In genomic region chr5:175170899-175171298, GRCh38 we compare ENCODE assay signal across 40 cellular contexts.
"Had no signal": no experiment of that assay in that cellular context is flagged by ENCODE, and none has a peak within 500 bp of the region (broad histone marks: within the 10 kb centered on the region; RNA-seq: fewer than 3 reads in every experiment).

No MANE protein-coding gene starts in this region.

- H3K27ac Mint-ChIP-seq: activated naive CD4-positive, alpha-beta T cell treated with anti-CD3 and anti-CD28 coated beads for 36 hours; activated naive CD4-positive, alpha-beta T cell treated with anti-CD3 and anti-CD28 coated beads, Interleukin-2, amount 10 ng/mL, durations not matched to agents 7 days and 5 days; activated naive CD4-positive, alpha-beta T cell treated with anti-CD3 and anti-CD28 coated beads, Interleukin-2, amount 50 U/mL, for 24 hours; activated naive CD4-positive, alpha-beta T cell treated with anti-CD3 and anti-CD28 coated beads, Interleukin-2, amount 50 U/mL, for 72 hours; activated naive CD8-positive, alpha-beta T cell; activated naive CD8-positive, alpha-beta T cell treated with anti-CD3 and anti-CD28 coated beads for 36 hours; activated naive CD8-positive, alpha-beta T cell treated with anti-CD3 and anti-CD28 coated beads, Interleukin-2, amount 10 ng/mL, durations not matched to agents 7 days and 5 days; activated naive CD8-positive, alpha-beta T cell treated with anti-CD3 and anti-CD28 coated beads, Interleukin-2, amount 50 U/mL, for 24 hours; activated T-cell treated with anti-CD3 and anti-CD28 coated beads, Interleukin-2, amount 50 U/mL, for 24 hours; activated T-cell treated with anti-CD3 and anti-CD28 coated beads, Interleukin-2, amount 50 U/mL, for 72 hours; activated T-helper 1 cell treated with anti-CD3 and anti-CD28 coated beads, Interleukin-12 subunit alpha, Interleukin-12 subunit beta, Interleukin-2, Interleukin-4 antibody, amounts not matched to agents 30 ng/mL and 10 ng/mL and 1 ng/mL, durations not matched to agents 14 hours and 24 hours and 36 hours; activated T-helper 17 cell treated with anti-CD3 and anti-CD28 coated beads, Interleukin-2, amount 50 U/mL, for 72 hours; activated T-helper 2 cell treated with anti-CD3 and anti-CD28 coated beads, Interferon-gamma antibody, Interleukin-2, Interleukin-4, amounts not matched to agents 10 μg/mL and 5 μg/mL and 100 μg/mL, durations not matched to agents 14 hours and 24 hours and 36 hours had no signal

- H3K4me1 ChIP-seq: adrenal gland, ascending aorta, body of pancreas, breast epithelium had no signal

- H3K27ac ChIP-seq: adrenal gland, ascending aorta, body of pancreas, brain microvascular endothelial cell, breast epithelium, cardiac muscle cell had no signal

- ATAC-seq: activated naive CD4-positive, alpha-beta T cell treated with anti-CD3 and anti-CD28 coated beads, Interleukin-2, amount 50 U/mL, for 72 hours; activated naive CD8-positive, alpha-beta T cell treated with anti-CD3 and anti-CD28 coated beads, Interleukin-2, amount 50 U/mL, for 24 hours; activated T-cell treated with anti-CD3 and anti-CD28 coated beads, Interleukin-2, amount 50 U/mL, for 4 hours; activated T-cell treated with anti-CD3 and anti-CD28 coated beads, Interleukin-2, amount 50 U/mL, for 72 hours; activated T-helper 17 cell treated with anti-CD3 and anti-CD28 coated beads, Interleukin-2, amount 50 U/mL, for 72 hours; body of pancreas had no signal

- H3K4me3 ChIP-seq: adrenal gland, ascending aorta, body of pancreas, breast epithelium, cardiac muscle cell had no signal

- H3K27me3 ChIP-seq: adrenal gland, ascending aorta, body of pancreas, brain microvascular endothelial cell, breast epithelium, cardiac muscle cell had no signal

- DNase-seq: activated effector memory CD4-positive, alpha-beta T cell treated with anti-CD3 and anti-CD28 coated beads, Interleukin-2, amount 50 U/mL, for 16 hours; activated effector memory CD4-positive, alpha-beta T cell treated with Interleukin-2 at 50 U/mL for 16 hours; activated gamma-delta T cell; activated gamma-delta T cell treated with Interleukin-2 at 50 U/mL for 16 hours; activated naive CD4-positive, alpha-beta T cell; activated naive CD4-positive, alpha-beta T cell treated with anti-CD3 and anti-CD28 coated beads for 36 hours; activated naive CD4-positive, alpha-beta T cell treated with anti-CD3 and anti-CD28 coated beads, Interleukin-2, amount 10 ng/mL, durations not matched to agents 7 days and 5 days; activated naive CD4-positive, alpha-beta T cell treated with anti-CD3 and anti-CD28 coated beads, Interleukin-2, amount 50 U/mL, for 16 hours; activated naive CD4-positive, alpha-beta T cell treated with Interleukin-2 at 50 U/mL for 16 hours; activated naive CD8-positive, alpha-beta T cell treated with anti-CD3 and anti-CD28 coated beads for 36 hours; activated naive CD8-positive, alpha-beta T cell treated with anti-CD3 and anti-CD28 coated beads, Interleukin-2, amount 10 ng/mL, durations not matched to agents 7 days and 5 days; activated naive CD8-positive, alpha-beta T cell treated with anti-CD3 and anti-CD28 coated beads, Interleukin-2, amount 50 U/mL, for 24 hours; activated T-cell treated with anti-CD3 and anti-CD28 coated beads, Interleukin-2, amount 50 U/mL, for 1 hour; activated T-cell treated with anti-CD3 and anti-CD28 coated beads, Interleukin-2, amount 50 U/mL, for 24 hours; activated T-cell treated with anti-CD3 and anti-CD28 coated beads, Interleukin-2, amount 50 U/mL, for 4 hours; activated T-cell treated with anti-CD3 and anti-CD28 coated beads, Interleukin-2, amount 50 U/mL, for 48 hours; activated T-cell treated with anti-CD3 and anti-CD28 coated beads, Interleukin-2, amount 50 U/mL, for 72 hours; adrenal gland; amniotic stem cell; amygdala; anterior cingulate cortex; aorta; body of pancreas; brain microvascular endothelial cell; caudate nucleus; central memory CD4-positive, alpha-beta T cell; cerebellar nuclear complex had no signal

- H3K9me3 ChIP-seq: adrenal gland, ascending aorta, body of pancreas, breast epithelium had no signal

- H3K4me1 Mint-ChIP-seq: activated naive CD4-positive, alpha-beta T cell treated with anti-CD3 and anti-CD28 coated beads, Interleukin-2, amount 10 ng/mL, durations not matched to agents 7 days and 5 days; activated naive CD4-positive, alpha-beta T cell treated with anti-CD3 and anti-CD28 coated beads, Interleukin-2, amount 50 U/mL, for 24 hours; activated naive CD8-positive, alpha-beta T cell treated with anti-CD3 and anti-CD28 coated beads for 36 hours; activated naive CD8-positive, alpha-beta T cell treated with anti-CD3 and anti-CD28 coated beads, Interleukin-2, amount 10 ng/mL, durations not matched to agents 7 days and 5 days; activated naive CD8-positive, alpha-beta T cell treated with anti-CD3 and anti-CD28 coated beads, Interleukin-2, amount 50 U/mL, for 24 hours; activated T-helper 17 cell treated with anti-CD3 and anti-CD28 coated beads, Interleukin-2, amount 50 U/mL, for 72 hours; central memory CD8-positive, alpha-beta T cell had no signal

- H3K4me3 Mint-ChIP-seq: activated naive CD4-positive, alpha-beta T cell treated with anti-CD3 and anti-CD28 coated beads for 36 hours; activated naive CD4-positive, alpha-beta T cell treated with anti-CD3 and anti-CD28 coated beads, Interleukin-2, amount 10 ng/mL, durations not matched to agents 7 days and 5 days; activated naive CD4-positive, alpha-beta T cell treated with anti-CD3 and anti-CD28 coated beads, Interleukin-2, amount 50 U/mL, for 24 hours; activated naive CD8-positive, alpha-beta T cell; activated naive CD8-positive, alpha-beta T cell treated with anti-CD3 and anti-CD28 coated beads for 36 hours; activated naive CD8-positive, alpha-beta T cell treated with anti-CD3 and anti-CD28 coated beads, Interleukin-2, amount 10 ng/mL, durations not matched to agents 7 days and 5 days; activated naive CD8-positive, alpha-beta T cell treated with anti-CD3 and anti-CD28 coated beads, Interleukin-2, amount 50 U/mL, for 24 hours; activated T-cell treated with anti-CD3 and anti-CD28 coated beads, Interleukin-2, amount 50 U/mL, for 24 hours; activated T-cell treated with anti-CD3 and anti-CD28 coated beads, Interleukin-2, amount 50 U/mL, for 4 hours; activated T-cell treated with anti-CD3 and anti-CD28 coated beads, Interleukin-2, amount 50 U/mL, for 72 hours; activated T-helper 1 cell treated with anti-CD3 and anti-CD28 coated beads, Interleukin-12 subunit alpha, Interleukin-12 subunit beta, Interleukin-2, Interleukin-4 antibody, amounts not matched to agents 30 ng/mL and 10 ng/mL and 1 ng/mL, durations not matched to agents 14 hours and 24 hours and 36 hours; activated T-helper 17 cell treated with anti-CD3 and anti-CD28 coated beads, Interleukin-2, amount 50 U/mL, for 72 hours; brain; central memory CD8-positive, alpha-beta T cell had no signal

- H3K36me3 ChIP-seq: adrenal gland, ascending aorta, brain microvascular endothelial cell, breast epithelium, cardiac muscle cell had no signal

- H3K9me3 Mint-ChIP-seq: activated naive CD4-positive, alpha-beta T cell treated with anti-CD3 and anti-CD28 coated beads for 36 hours; activated naive CD4-positive, alpha-beta T cell treated with anti-CD3 and anti-CD28 coated beads, Interleukin-2, amount 10 ng/mL, durations not matched to agents 7 days and 5 days; activated naive CD4-positive, alpha-beta T cell treated with anti-CD3 and anti-CD28 coated beads, Interleukin-2, amount 50 U/mL, for 24 hours; activated naive CD8-positive, alpha-beta T cell treated with anti-CD3 and anti-CD28 coated beads for 36 hours; activated naive CD8-positive, alpha-beta T cell treated with anti-CD3 and anti-CD28 coated beads, Interleukin-2, amount 50 U/mL, for 24 hours; activated T-cell treated with anti-CD3 and anti-CD28 coated beads, Interleukin-2, amount 50 U/mL, for 24 hours; activated T-cell treated with anti-CD3 and anti-CD28 coated beads, Interleukin-2, amount 50 U/mL, for 4 hours; activated T-cell treated with anti-CD3 and anti-CD28 coated beads, Interleukin-2, amount 50 U/mL, for 72 hours; activated T-helper 1 cell treated with anti-CD3 and anti-CD28 coated beads, Interleukin-12 subunit alpha, Interleukin-12 subunit beta, Interleukin-2, Interleukin-4 antibody, amounts not matched to agents 30 ng/mL and 10 ng/mL and 1 ng/mL, durations not matched to agents 14 hours and 24 hours and 36 hours; activated T-helper 17 cell treated with anti-CD3 and anti-CD28 coated beads, Interleukin-2, amount 50 U/mL, for 72 hours; activated T-helper 2 cell treated with anti-CD3 and anti-CD28 coated beads, Interferon-gamma antibody, Interleukin-2, Interleukin-4, amounts not matched to agents 10 μg/mL and 5 μg/mL and 100 μg/mL, durations not matched to agents 14 hours and 24 hours and 36 hours; central memory CD8-positive, alpha-beta T cell had no signal

- FAIRE-seq: astrocyte, bronchial epithelial cell had no signal
